ENCODE assay signal across 33 cellular contexts in genomic region chr3:34131091-34131490, GRCh38.
"Had no signal": no experiment of that assay in that cellular context is flagged by ENCODE, and none has a peak within 500 bp of the region (broad histone marks: within the 10 kb centered on the region; RNA-seq: fewer than 3 reads in every experiment).

No MANE protein-coding gene starts in this region.

- H3K27me3 Mint-ChIP-seq: activated B cell treated with CpG ODN at 0.5 μM for 24 hours; activated CD8-positive, alpha-beta T cell treated with anti-CD3 and anti-CD28 coated beads for 36 hours; activated naive CD8-positive, alpha-beta T cell treated with anti-CD3 and anti-CD28 coated beads for 36 hours; activated naive CD8-positive, alpha-beta T cell treated with anti-CD3 and anti-CD28 coated beads, Interleukin-2, amount 50 U/mL, for 24 hours; activated T-helper 17 cell treated with anti-CD3 and anti-CD28 coated beads, Interleukin-2, amount 50 U/mL, for 72 hours; dendritic cell treated with granulocyte-macrophage colony-stimulating factor and Interleukin-4, amounts not matched to agents 40 ng/mL and 50 ng/mL, for 4 days; T-helper 17 cell had no signal

- FAIRE-seq: bronchial epithelial cell had no signal

- H3K4me1 Mint-ChIP-seq: activated B cell treated with CpG ODN at 0.5 μM for 24 hours; activated naive CD4-positive, alpha-beta T cell treated with anti-CD3 and anti-CD28 coated beads, Interleukin-2, amount 50 U/mL, for 24 hours; activated naive CD8-positive, alpha-beta T cell treated with anti-CD3 and anti-CD28 coated beads for 36 hours; activated naive CD8-positive, alpha-beta T cell treated with anti-CD3 and anti-CD28 coated beads, Interleukin-2, amount 50 U/mL, for 24 hours; activated T-helper 17 cell treated with anti-CD3 and anti-CD28 coated beads, Interleukin-2, amount 50 U/mL, for 72 hours; brain; central memory CD8-positive, alpha-beta T cell; T-helper 17 cell had no signal

- H3K9me3 Mint-ChIP-seq: activated naive CD8-positive, alpha-beta T cell treated with anti-CD3 and anti-CD28 coated beads, Interleukin-2, amount 50 U/mL, for 24 hours; activated T-cell treated with anti-CD3 and anti-CD28 coated beads, Interleukin-2, amount 50 U/mL, for 4 hours; activated T-helper 17 cell treated with anti-CD3 and anti-CD28 coated beads, Interleukin-2, amount 50 U/mL, for 72 hours; central memory CD8-positive, alpha-beta T cell; T-helper 2 cell treated with Interferon-gamma antibody and Interleukin-4, amounts not matched to agents 5 μg/mL and 100 μg/mL, for 36 hours had no signal

- DNase-seq: activated B cell treated with CpG ODN at 0.5 μM for 24 hours; activated CD4-positive, alpha-beta T cell treated with anti-CD3 and anti-CD28 coated beads for 48 hours; activated CD4-positive, alpha-beta T cell treated with anti-CD3 and anti-CD28 coated beads, Interleukin-2, amount 50 U/mL, for 1 hour; activated CD4-positive, alpha-beta T cell treated with anti-CD3 and anti-CD28 coated beads, Interleukin-2, amount 50 U/mL, for 48 hours; activated CD8-positive, alpha-beta memory T cell treated with anti-CD3 and anti-CD28 coated beads for 24 hours; activated CD8-positive, alpha-beta T cell treated with anti-CD3 and anti-CD28 coated beads for 36 hours; activated effector memory CD4-positive, alpha-beta T cell treated with Interleukin-2 at 50 U/mL for 16 hours; activated gamma-delta T cell treated with Interleukin-2 at 50 U/mL for 16 hours; activated naive CD4-positive, alpha-beta T cell treated with Interleukin-2 at 50 U/mL for 16 hours; activated naive CD8-positive, alpha-beta T cell treated with anti-CD3 and anti-CD28 coated beads for 36 hours; activated naive CD8-positive, alpha-beta T cell treated with anti-CD3 and anti-CD28 coated beads, Interleukin-2, amount 50 U/mL, for 24 hours; activated T-cell treated with anti-CD3 and anti-CD28 coated beads, Interleukin-2, amount 50 U/mL, for 4 hours; adrenal gland; amygdala; aorta; dorsolateral prefrontal cortex; effector memory CD4-positive, alpha-beta T cell; endodermal cell; foreskin keratinocyte; gastrocnemius medialis; glutamatergic neuron; T-helper 1 cell; T-helper 17 cell; T1000; WERI-Rb-1 had no signal

- H3K4me3 ChIP-seq: adrenal gland, coronary artery, dorsolateral prefrontal cortex, gastrocnemius medialis had no signal

- H3K27ac ChIP-seq: adrenal gland, coronary artery, foreskin keratinocyte, gastrocnemius medialis, WERI-Rb-1 had no signal

- H3K9me3 ChIP-seq: adrenal gland, gastrocnemius medialis had no signal

- H3K36me3 Mint-ChIP-seq: activated naive CD4-positive, alpha-beta T cell treated with anti-CD3 and anti-CD28 coated beads, Interleukin-2, amount 50 U/mL, for 24 hours; activated naive CD8-positive, alpha-beta T cell treated with anti-CD3 and anti-CD28 coated beads for 36 hours; brain had no signal

- H3K27me3 ChIP-seq: adrenal gland, dorsolateral prefrontal cortex, foreskin keratinocyte, gastrocnemius medialis had no signal

- H3K27ac Mint-ChIP-seq: activated B cell treated with CpG ODN at 0.5 μM for 24 hours; activated CD8-positive, alpha-beta T cell treated with anti-CD3 and anti-CD28 coated beads for 36 hours; activated naive CD4-positive, alpha-beta T cell treated with anti-CD3 and anti-CD28 coated beads, Interleukin-2, amount 50 U/mL, for 24 hours; activated naive CD8-positive, alpha-beta T cell treated with anti-CD3 and anti-CD28 coated beads for 36 hours; activated naive CD8-positive, alpha-beta T cell treated with anti-CD3 and anti-CD28 coated beads, Interleukin-2, amount 50 U/mL, for 24 hours; activated T-helper 17 cell treated with anti-CD3 and anti-CD28 coated beads, Interleukin-2, amount 50 U/mL, for 72 hours; dendritic cell treated with granulocyte-macrophage colony-stimulating factor and Interleukin-4, amounts not matched to agents 40 ng/mL and 50 ng/mL, for 4 days; endodermal cell; T-helper 17 cell; T-helper 2 cell treated with Interferon-gamma antibody and Interleukin-4, amounts not matched to agents 5 μg/mL and 100 μg/mL, for 36 hours had no signal

- H3K4me1 ChIP-seq: adrenal gland, foreskin keratinocyte, gastrocnemius medialis had no signal

- H3K4me3 Mint-ChIP-seq: activated B cell treated with CpG ODN at 0.5 μM for 24 hours; activated CD8-positive, alpha-beta T cell treated with anti-CD3 and anti-CD28 coated beads for 36 hours; activated naive CD4-positive, alpha-beta T cell treated with anti-CD3 and anti-CD28 coated beads, Interleukin-2, amount 50 U/mL, for 24 hours; activated naive CD8-positive, alpha-beta T cell treated with anti-CD3 and anti-CD28 coated beads for 36 hours; activated naive CD8-positive, alpha-beta T cell treated with anti-CD3 and anti-CD28 coated beads, Interleukin-2, amount 50 U/mL, for 24 hours; activated T-cell treated with anti-CD3 and anti-CD28 coated beads, Interleukin-2, amount 50 U/mL, for 4 hours; activated T-helper 17 cell treated with anti-CD3 and anti-CD28 coated beads, Interleukin-2, amount 50 U/mL, for 72 hours; brain; central memory CD8-positive, alpha-beta T cell; dendritic cell treated with granulocyte-macrophage colony-stimulating factor and Interleukin-4, amounts not matched to agents 40 ng/mL and 50 ng/mL, for 4 days; endodermal cell; T-helper 17 cell; T-helper 2 cell treated with Interferon-gamma antibody and Interleukin-4, amounts not matched to agents 5 μg/mL and 100 μg/mL, for 36 hours had no signal

- H3K36me3 ChIP-seq: adrenal gland, gastrocnemius medialis, WERI-Rb-1 had no signal
